18 cellular contexts compared by ENCODE assay signal in the genomic region with DNA sequence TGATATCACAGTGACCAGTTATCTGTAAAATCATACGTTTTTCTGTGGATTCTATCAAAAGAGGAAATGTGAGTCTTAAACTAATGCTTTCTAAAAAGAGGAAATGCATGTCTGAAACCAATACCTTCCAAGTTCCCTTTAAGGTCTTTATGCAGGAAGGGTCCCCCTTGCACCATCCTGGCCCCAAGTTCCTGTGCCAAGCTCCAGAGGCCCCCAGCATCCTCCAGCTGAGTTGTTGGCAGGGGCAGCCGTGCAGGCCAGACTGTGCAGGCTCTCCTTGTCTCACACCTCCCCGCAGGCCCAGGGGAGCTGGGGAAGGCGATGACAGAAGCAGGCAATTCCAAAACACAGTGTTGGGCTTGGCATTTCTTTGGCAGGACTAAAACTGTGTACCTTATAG. TPM values are rescaled to one million over a fixed set of nuclear protein-coding genes. Genes with fewer than 3 reads are reported as not detected.
DNase-seq lines count a peak whose midpoint lies in the region; ATAC-seq and TF ChIP-seq lines count a peak whose summit lies in the region.
"Had no signal": no experiment of that assay in that cellular context is flagged by ENCODE, and none has a peak within 500 bp of the region (broad histone marks: within the 10 kb centered on the region; RNA-seq: fewer than 3 reads in every experiment).

No MANE protein-coding gene starts in this region.

- dilution Hi-C loops in mammary epithelial cell (cut with HindIII; ENCODE audit: low sequenced_read_pairs): no loop called here

- no peaks in the 10 kb centered on the region for H3K36me3 ChIP-seq in mesenchymal stem cell (ENCODE audit: control insufficient read depth in 1 of 2, insufficient read depth in 2 of 2, low read depth in 1 of 2, low read length in 2 of 2)
- no peaks in the 10 kb centered on the region for H3K36me3 ChIP-seq in mammary epithelial cell (ENCODE audit: insufficient read depth, low read length)
- H3K36me3 ChIP-seq: breast epithelium, SJSA1 had no signal

- intact Hi-C loops in activated B cell treated with CpG ODN at 0.5 μM for 24 hours (cut with micrococcal nuclease): no loop called here
- intact Hi-C loops in mammary epithelial cell (cut with micrococcal nuclease): no loop called here

- no peak overlapping the region for H3K27ac Mint-ChIP-seq in activated B cell treated with CpG ODN at 0.5 μM for 24 hours

- BruUV-seq in mammary epithelial cell (replicated peaks; lab: Mats Ljungman, UMichigan): no TSS peak

- H3K4me3 Mint-ChIP-seq in activated B cell treated with CpG ODN at 0.5 μM for 24 hours: no peak overlapping the region

- DNase-seq in D341Med (ENCODE audit: low spot score) (peak; percentile 56), NB4 (ENCODE audit: low read depth) (peak; percentile 91), activated B cell treated with CpG ODN at 0.5 μM for 24 hours (no peak), midbrain (lab: John Stamatoyannopoulos, UW) (peak; percentile 19), mesenchymal stem cell (no peak), NCI-H82 (lab: John Stamatoyannopoulos, UW) (no peak), mammary epithelial cell (no peak)
- no peak for DNase-seq in stimulated activated naive CD4-positive, alpha-beta T cell (lab: John Stamatoyannopoulos, UW)
- DNase-seq: activated CD8-positive, alpha-beta memory T cell treated with anti-CD3 and anti-CD28 coated beads, Interleukin-2, amount 50 U/mL, for 48 hours; activated naive CD4-positive, alpha-beta T cell treated with anti-CD3 and anti-CD28 coated beads, Interleukin-2, amount 50 U/mL, for 16 hours; DMS79 treated with DMSO at 0.1 percent for 48 hours; MM.1S; NCI-H2107; NCI-H774; stimulated activated naive CD8-positive, alpha-beta T cell treated with anti-CD3 and anti-CD28 coated beads, Interleukin-15, Interleukin-2, amounts not matched to agents 100 U/mL and 50 U/mL, for 24 hours had no signal

- H2BK5ac ChIP-seq in mesenchymal stem cell (ENCODE audit: low read depth, low read length, poor library complexity, severe bottlenecking): no peak overlapping the region

- H4K20me1 ChIP-seq in mammary epithelial cell (ENCODE audit: insufficient read depth, low read length): no peaks in the 10 kb centered on the region

- in situ Hi-C loops in mammary epithelial cell (cut with MboI; ENCODE audit: low sequenced_read_pairs in 2 of 2): no loop called here

- CTCF ChIA-PET in activated B cell treated with CpG ODN at 0.5 μM for 24 hours (lab: Charles Lee) (no interaction called here), mammary epithelial cell (lab: Charles Lee; ENCODE audit: low non-redundant PET) (no interaction called here)

- TF ChIP-seq CTCF in NB4 (IDR thresholded peaks at IDR 0.05; ENCODE audit: low read depth, low read length): no peak
- TF ChIP-seq CTCF in activated B cell treated with CpG ODN at 0.5 μM for 24 hours (IDR thresholded peaks at IDR 0.05): no peak
- no peak for TF ChIP-seq CTCF in mammary epithelial cell (conservative IDR thresholded peaks at IDR 0.05 in 1 of 2, IDR thresholded peaks at IDR 0.05 in 1 of 2; ENCODE audit: extremely low read depth in 1 of 2, insufficient read depth in 1 of 2, low read depth in 1 of 2, low read length in 2 of 2)

- no peaks in the 10 kb centered on the region for H3K9me3 Mint-ChIP-seq in activated B cell treated with CpG ODN at 0.5 μM for 24 hours

- no peak overlapping the region for H4K91ac ChIP-seq in mesenchymal stem cell (ENCODE audit: low read length)

- H3K18ac ChIP-seq in mesenchymal stem cell (ENCODE audit: low read depth in 1 of 2, low read length in 2 of 2): no peak overlapping the region

- H3K14ac ChIP-seq in mesenchymal stem cell (ENCODE audit: low read length in 2 of 2): no peak overlapping the region

- H4K8ac ChIP-seq in mesenchymal stem cell (ENCODE audit: low read length): no peak overlapping the region

- WGBS in mesenchymal stem cell: 75% methylated on average over 3 of the region's 4 CpGs
- WGBS in mammary epithelial cell (ENCODE audit: low coverage, missing lambda C conversion rate): 60% methylated on average over 4 of the region's 4 CpGs

- no peak overlapping the region for H2BK15ac ChIP-seq in mesenchymal stem cell (ENCODE audit: low read depth, poor library complexity, severe bottlenecking)

- no peak overlapping the region for H2BK120ac ChIP-seq in mesenchymal stem cell (ENCODE audit: low read depth, low read length)

- peaks cover 11% of the 10 kb centered on the region for H3K27me3 Mint-ChIP-seq in activated B cell treated with CpG ODN at 0.5 μM for 24 hours

- H3K27me3 ChIP-seq in mesenchymal stem cell (ENCODE audit: control insufficient read depth in 1 of 2, insufficient read depth in 1 of 2, low read length in 2 of 2) (peaks cover 48 to 80% of the 10 kb centered on the region in 2 experiments), mammary epithelial cell (ENCODE audit: insufficient read depth, low read length) (peaks cover 9% of the 10 kb centered on the region)
- H3K27me3 ChIP-seq: breast epithelium had no signal

- POLR2A ChIA-PET in activated B cell treated with CpG ODN at 0.5 μM for 24 hours (lab: Charles Lee): no interaction called here

- H3K23ac ChIP-seq in mesenchymal stem cell (ENCODE audit: low read length in 2 of 2): no peak overlapping the region

- peaks cover 10% of the 10 kb centered on the region for H3K4me1 Mint-ChIP-seq in activated B cell treated with CpG ODN at 0.5 μM for 24 hours

- no peaks in the 10 kb centered on the region for H3K79me2 ChIP-seq in mammary epithelial cell (ENCODE audit: insufficient read depth, low read length)

- H3K36me3 Mint-ChIP-seq in activated B cell treated with CpG ODN at 0.5 μM for 24 hours (ENCODE audit: low read depth): no peaks in the 10 kb centered on the region

- no peak overlapping the region for H3K27ac ChIP-seq in mesenchymal stem cell (ENCODE audit: low read length, poor library complexity, severe bottlenecking)
- H3K27ac ChIP-seq in mammary epithelial cell (ENCODE audit: insufficient read depth, low read depth, low read length): no peak overlapping the region
- H3K27ac ChIP-seq: breast epithelium, SJSA1 had no signal

- H3K79me1 ChIP-seq in mesenchymal stem cell (replicated peaks; ENCODE audit: low read length, poor library complexity, severe bottlenecking): no peaks in the 10 kb centered on the region

- TF ChIP-seq POLR2A in NB4 (IDR thresholded peaks at IDR 0.05; ENCODE audit: extremely low read depth, insufficient read length): no peak

- no peaks in the 10 kb centered on the region for H3K9me3 ChIP-seq in mesenchymal stem cell (ENCODE audit: control insufficient read depth, low read length)
- no peaks in the 10 kb centered on the region for H3K9me3 ChIP-seq in mammary epithelial cell (replicated peaks; ENCODE audit: insufficient read depth, low read length)
- H3K9me3 ChIP-seq: breast epithelium, SJSA1 had no signal

- no peak overlapping the region for H3K9ac ChIP-seq in mesenchymal stem cell (ENCODE audit: low read length)
- no peak overlapping the region for H3K9ac ChIP-seq in mammary epithelial cell (ENCODE audit: insufficient read depth, low read length)

- H3K4me3 ChIP-seq in NB4 (ENCODE audit: low read depth, low read length) (no peak overlapping the region), mesenchymal stem cell (ENCODE audit: insufficient read depth in 1 of 2, low read depth in 1 of 2, low read length in 2 of 2) (no peak overlapping the region), mammary epithelial cell (replicated peaks in 1 of 3; ENCODE audit: insufficient read depth in 1 of 3, low read depth in 2 of 3, low read length in 3 of 3) (no peak overlapping the region)
- H3K4me3 ChIP-seq: breast epithelium, SJSA1 had no signal

- no peak overlapping the region for H2BK12ac ChIP-seq in mesenchymal stem cell (ENCODE audit: low read length in 2 of 2)

- no peaks in the 10 kb centered on the region for H3K4me1 ChIP-seq in mesenchymal stem cell (ENCODE audit: control insufficient read depth, insufficient read depth, low read depth, low read length)
- no peaks in the 10 kb centered on the region for H3K4me1 ChIP-seq in mammary epithelial cell (ENCODE audit: insufficient read depth, low read length)
- H3K4me1 ChIP-seq: breast epithelium, SJSA1 had no signal

- peak; percentile 52 for ATAC-seq in activated B cell treated with CpG ODN at 0.5 μM for 24 hours (ENCODE audit: low read depth)
- ATAC-seq: stimulated activated naive CD8-positive, alpha-beta T cell treated with anti-CD3 and anti-CD28 coated beads, Interleukin-15, Interleukin-2, amounts not matched to agents 100 U/mL and 50 U/mL, for 24 hours had no signal

- H3K4me2 ChIP-seq in mesenchymal stem cell (ENCODE audit: low read length, poor library complexity, severe bottlenecking) (no peak overlapping the region), mammary epithelial cell (ENCODE audit: insufficient read depth, low read depth, low read length) (no peak overlapping the region)

- H3K4ac ChIP-seq in mesenchymal stem cell (ENCODE audit: low read depth in 1 of 2, low read length in 2 of 2): no peak overlapping the region

- no peak overlapping the region for H2AK5ac ChIP-seq in mesenchymal stem cell (ENCODE audit: low read length, severe bottlenecking)

- H2AFZ ChIP-seq in mesenchymal stem cell (ENCODE audit: low read depth, low read length) (no peak overlapping the region), mammary epithelial cell (ENCODE audit: low read depth, low read length) (no peak overlapping the region)

RNA-seq across cellular contexts. Expression of a gene that starts 39.2 kb away (rescaled TPM):
- total RNA-seq in activated B cell treated with CpG ODN at 0.5 μM for 24 hours (not detected in 2 replicates), mammary epithelial cell (not detected)
- polyA plus RNA-seq in mesenchymal stem cell (2013, experiment 1 of 2): not detected
- polyA plus RNA-seq in mesenchymal stem cell (2013, experiment 2 of 2): not detected
- polyA plus RNA-seq in mammary epithelial cell: not detected
- not detected for polyA minus RNA-seq in mammary epithelial cell
- total RNA-seq: breast epithelium, lung microvascular endothelial cell, SJSA1 had no signal

Comparison
In these comparisons a context has a peak if more than half of its experiments do, and no peak if none do; other contexts are left out.
1. DNase-seq: peak in D341Med (single experiment), NB4 (single experiment) and midbrain (single experiment); none in activated B cell treated with CpG ODN at 0.5 μM for 24 hours (single experiment), mesenchymal stem cell (single experiment), NCI-H82 (single experiment), mammary epithelial cell (single experiment) and stimulated activated naive CD4-positive, alpha-beta T cell (0 of 6).